In the genomic region with DNA sequence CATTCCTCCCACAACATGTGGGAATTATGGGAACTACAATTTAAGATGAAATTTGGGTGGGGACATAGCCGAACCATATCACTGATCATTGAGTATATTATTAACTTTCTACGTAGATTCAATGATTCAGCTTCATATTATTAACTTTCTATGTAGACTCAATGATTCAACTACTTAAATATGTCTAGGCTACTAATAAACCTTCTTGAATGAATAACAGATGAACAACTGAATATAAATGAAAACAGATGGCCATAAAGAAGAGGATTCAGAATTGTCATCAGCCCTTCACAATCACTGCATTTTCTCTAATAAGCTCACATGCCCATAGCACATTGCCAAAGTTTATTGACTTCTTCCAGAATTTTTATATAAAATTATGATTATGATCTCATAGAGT, we compare ENCODE assay signal across 20 cellular contexts.
"Had no signal": no experiment of that assay in that cellular context is flagged by ENCODE, and none has a peak within 500 bp of the region (broad histone marks: within the 10 kb centered on the region; RNA-seq: fewer than 3 reads in every experiment).

No MANE protein-coding gene starts in this region.

- H3K27me3 ChIP-seq: body of pancreas, gastroesophageal sphincter, heart right ventricle, tibial nerve had no signal

- H3K4me3 Mint-ChIP-seq: activated CD4-positive, alpha-beta memory T cell treated with anti-CD3 and anti-CD28 coated beads, Interleukin-2, amount 10 ng/mL, durations not matched to agents 7 days and 5 days; activated CD8-positive, alpha-beta memory T cell treated with anti-CD3 and anti-CD28 coated beads, Interleukin-2, amount 10 ng/mL, durations not matched to agents 7 days and 5 days; activated naive CD8-positive, alpha-beta T cell treated with anti-CD3 and anti-CD28 coated beads, Interleukin-2, amount 10 ng/mL, durations not matched to agents 7 days and 5 days; memory B cell; naive thymus-derived CD8-positive, alpha-beta T cell; stimulated activated naive CD8-positive, alpha-beta T cell treated with anti-CD3 and anti-CD28 coated beads, Interleukin-15, Interleukin-2, amounts not matched to agents 100 ng/mL and 50 ng/mL, for 24 hours; T-helper 17 cell; WTC11 had no signal

- H3K36me3 ChIP-seq: gastroesophageal sphincter, heart right ventricle, prostate gland, tibial nerve had no signal

- H3K9me3 Mint-ChIP-seq: activated CD4-positive, alpha-beta memory T cell treated with anti-CD3 and anti-CD28 coated beads, Interleukin-2, amount 10 ng/mL, durations not matched to agents 7 days and 5 days; activated naive CD8-positive, alpha-beta T cell treated with anti-CD3 and anti-CD28 coated beads, Interleukin-2, amount 10 ng/mL, durations not matched to agents 7 days and 5 days; stimulated activated naive CD8-positive, alpha-beta T cell treated with anti-CD3 and anti-CD28 coated beads, Interleukin-15, Interleukin-2, amounts not matched to agents 100 ng/mL and 50 ng/mL, for 24 hours; WTC11 had no signal

- DNase-seq: activated CD4-positive, alpha-beta memory T cell treated with anti-CD3 and anti-CD28 coated beads, Interleukin-2, amount 10 ng/mL, durations not matched to agents 7 days and 5 days; activated CD4-positive, alpha-beta T cell treated with anti-CD3 and anti-CD28 coated beads for 48 hours; activated CD8-positive, alpha-beta memory T cell treated with anti-CD3 and anti-CD28 coated beads, Interleukin-2, amount 10 ng/mL, durations not matched to agents 7 days and 5 days; activated naive CD8-positive, alpha-beta T cell treated with anti-CD3 and anti-CD28 coated beads, Interleukin-2, amount 10 ng/mL, durations not matched to agents 7 days and 5 days; amygdala; body of pancreas; heart right ventricle; naive thymus-derived CD8-positive, alpha-beta T cell; right cardiac atrium; stimulated activated CD4-positive, alpha-beta T cell treated with anti-CD3 and anti-CD28 coated beads, Interleukin-15, amount 100 ng/mL, for 24 hours; stimulated activated CD4-positive, alpha-beta T cell treated with anti-CD3 and anti-CD28 coated beads, Interleukin-2, amount 100 ng/mL, for 48 hours; T-helper 17 cell had no signal

- H3K4me1 Mint-ChIP-seq: activated CD4-positive, alpha-beta memory T cell treated with anti-CD3 and anti-CD28 coated beads, Interleukin-2, amount 10 ng/mL, durations not matched to agents 7 days and 5 days; activated CD8-positive, alpha-beta memory T cell treated with anti-CD3 and anti-CD28 coated beads, Interleukin-2, amount 10 ng/mL, durations not matched to agents 7 days and 5 days; activated naive CD8-positive, alpha-beta T cell treated with anti-CD3 and anti-CD28 coated beads, Interleukin-2, amount 10 ng/mL, durations not matched to agents 7 days and 5 days; memory B cell; naive thymus-derived CD8-positive, alpha-beta T cell; T-helper 17 cell had no signal

- ATAC-seq: activated CD8-positive, alpha-beta memory T cell treated with anti-CD3 and anti-CD28 coated beads, Interleukin-2, amount 10 ng/mL, durations not matched to agents 7 days and 5 days; body of pancreas; gastroesophageal sphincter; heart right ventricle; naive thymus-derived CD8-positive, alpha-beta T cell; right cardiac atrium; T-helper 17 cell; WTC11 had no signal

- H3K9me3 ChIP-seq: body of pancreas, gastroesophageal sphincter, heart right ventricle, prostate gland had no signal

- H3K4me1 ChIP-seq: body of pancreas, gastroesophageal sphincter, heart right ventricle, prostate gland, tibial nerve had no signal

- H3K4me3 ChIP-seq: body of pancreas, gastroesophageal sphincter, heart right ventricle, prostate gland, skin epidermis, tibial nerve had no signal

- H3K27me3 Mint-ChIP-seq: memory B cell had no signal

- H3K36me3 Mint-ChIP-seq: activated CD8-positive, alpha-beta memory T cell treated with anti-CD3 and anti-CD28 coated beads, Interleukin-2, amount 10 ng/mL, durations not matched to agents 7 days and 5 days; activated naive CD8-positive, alpha-beta T cell treated with anti-CD3 and anti-CD28 coated beads, Interleukin-2, amount 10 ng/mL, durations not matched to agents 7 days and 5 days; memory B cell; naive thymus-derived CD8-positive, alpha-beta T cell; WTC11 had no signal

- H3K27ac Mint-ChIP-seq: activated CD4-positive, alpha-beta memory T cell treated with anti-CD3 and anti-CD28 coated beads, Interleukin-2, amount 10 ng/mL, durations not matched to agents 7 days and 5 days; activated CD8-positive, alpha-beta memory T cell treated with anti-CD3 and anti-CD28 coated beads, Interleukin-2, amount 10 ng/mL, durations not matched to agents 7 days and 5 days; activated naive CD8-positive, alpha-beta T cell treated with anti-CD3 and anti-CD28 coated beads, Interleukin-2, amount 10 ng/mL, durations not matched to agents 7 days and 5 days; memory B cell; naive thymus-derived CD8-positive, alpha-beta T cell; stimulated activated naive CD8-positive, alpha-beta T cell treated with anti-CD3 and anti-CD28 coated beads, Interleukin-15, Interleukin-2, amounts not matched to agents 100 ng/mL and 50 ng/mL, for 24 hours; T-helper 17 cell; WTC11 had no signal

- H3K27ac ChIP-seq: body of pancreas, epithelial cell of prostate, gastroesophageal sphincter, heart right ventricle, prostate gland, skin epidermis, tibial nerve had no signal
